In genomic region chr9:6739218-6739617, GRCh38 we compare ENCODE assay signal across 9 cellular contexts. TPM values are rescaled to one million over a fixed set of nuclear protein-coding genes. Genes with fewer than 3 reads are reported as not detected.
DNase-seq lines count a peak whose midpoint lies in the region; ATAC-seq, FAIRE-seq and TF ChIP-seq lines count a peak whose summit lies in the region.
"Had no signal": no experiment of that assay in that cellular context is flagged by ENCODE, and none has a peak within 500 bp of the region (broad histone marks: within the 10 kb centered on the region; RNA-seq: fewer than 3 reads in every experiment).

No MANE protein-coding gene starts in this region.

- TF ChIP-seq POLR2A in H54 (IDR thresholded peaks at IDR 0.05; ENCODE audit: low read depth, low read length): no peak

- no peak overlapping the region for H3K4me3 Mint-ChIP-seq in immature natural killer cell

- no peak overlapping the region for H3K27ac ChIP-seq in C4-2B

- H3K27ac Mint-ChIP-seq in immature natural killer cell: no peak overlapping the region

- peaks cover 0 to 2% (median 2%) of the 10 kb centered on the region in 3 donors for H3K27me3 Mint-ChIP-seq in immature natural killer cell (ENCODE audit: low read depth in 3 of 3)

- peak; percentile 67 for TF ChIP-seq CTCF in C4-2B (conservative IDR thresholded peaks at IDR 0.05)

- no peaks in the 10 kb centered on the region for H3K9me3 Mint-ChIP-seq in immature natural killer cell

- no peaks in the 10 kb centered on the region for H3K36me3 Mint-ChIP-seq in immature natural killer cell

- FAIRE-seq in H54 (lab: Jason Lieb, UNC): peak; percentile 81

- peak; percentile 72 for ATAC-seq in SK-N-SH treated with all-trans-retinoic acid at 6 μM for 48 hours
- no peak for ATAC-seq in GM19035 (IDR thresholded peaks at IDR 0.05; ENCODE audit: unreplicated experiment)
- no peak for ATAC-seq in GM18858 (IDR thresholded peaks at IDR 0.05; ENCODE audit: unreplicated experiment)

- no peak for DNase-seq in H54 (ENCODE audit: insufficient read length, low spot score)
- peak; percentile 12 for DNase-seq in kidney glomerular epithelial cell (lab: John Stamatoyannopoulos, UW)
- DNase-seq in immature natural killer cell: no peak
- no peak for DNase-seq in ureter (ENCODE audit: low spot score)
- DNase-seq: activated CD8-positive, alpha-beta memory T cell treated with anti-CD3 and anti-CD28 coated beads, Interleukin-2, amount 50 U/mL, for 48 hours had no signal

- no peaks in the 10 kb centered on the region for H3K4me1 Mint-ChIP-seq in immature natural killer cell

TF ChIP-seq in SK-N-SH treated with all-trans-retinoic acid at 6 μM for 48 hours, 23 proteins besides CTCF, POLR2A, EP300 and RAD21:
- TF ChIP-seq BACH2 (CRISPR knock-in tag; IDR thresholded peaks at IDR 0.05; ENCODE audit: borderline replicate concordance) (no peak), RARB (CRISPR knock-in tag; IDR thresholded peaks at IDR 0.05) (no peak), SNAI2 (CRISPR knock-in tag; IDR thresholded peaks at IDR 0.05) (no peak), OSR1 (CRISPR knock-in tag; IDR thresholded peaks at IDR 0.05) (no peak), POU6F1 (CRISPR knock-in tag; IDR thresholded peaks at IDR 0.05; ENCODE audit: borderline replicate concordance, low read depth) (no peak), CSRNP3 (CRISPR knock-in tag; IDR thresholded peaks at IDR 0.05) (no peak), ZNF8 (CRISPR knock-in tag; IDR thresholded peaks at IDR 0.05) (no peak), GLIS3 (CRISPR knock-in tag; IDR thresholded peaks at IDR 0.05) (no peak), TSHZ2 (CRISPR knock-in tag; IDR thresholded peaks at IDR 0.05) (no peak), ZFP30 (CRISPR knock-in tag; IDR thresholded peaks at IDR 0.05) (no peak), ZFP3 (CRISPR knock-in tag; IDR thresholded peaks at IDR 0.05) (no peak), ZNF565 (CRISPR knock-in tag; conservative IDR thresholded peaks at IDR 0.05; ENCODE audit: low read depth) (no peak), ARNTL (CRISPR knock-in tag; IDR thresholded peaks at IDR 0.05; ENCODE audit: borderline replicate concordance, low read depth) (no peak), PPARA (CRISPR knock-in tag; IDR thresholded peaks at IDR 0.05; ENCODE audit: borderline replicate concordance) (no peak), ESRRG (CRISPR knock-in tag; IDR thresholded peaks at IDR 0.05) (no peak), ZNF70 (CRISPR knock-in tag; IDR thresholded peaks at IDR 0.05) (no peak)

RNA-seq across cellular contexts. Expression of gene KDM4C, which starts 18.6 kb away (rescaled TPM):
- 10 to 100 TPM; 18.2 to 45.6 (median 29.9) TPM for polyA plus RNA-seq in immature natural killer cell
- total RNA-seq in ureter: 76.8 TPM
